Comparison of ENCODE assay signal across 1 cellular context in the genomic region with DNA sequence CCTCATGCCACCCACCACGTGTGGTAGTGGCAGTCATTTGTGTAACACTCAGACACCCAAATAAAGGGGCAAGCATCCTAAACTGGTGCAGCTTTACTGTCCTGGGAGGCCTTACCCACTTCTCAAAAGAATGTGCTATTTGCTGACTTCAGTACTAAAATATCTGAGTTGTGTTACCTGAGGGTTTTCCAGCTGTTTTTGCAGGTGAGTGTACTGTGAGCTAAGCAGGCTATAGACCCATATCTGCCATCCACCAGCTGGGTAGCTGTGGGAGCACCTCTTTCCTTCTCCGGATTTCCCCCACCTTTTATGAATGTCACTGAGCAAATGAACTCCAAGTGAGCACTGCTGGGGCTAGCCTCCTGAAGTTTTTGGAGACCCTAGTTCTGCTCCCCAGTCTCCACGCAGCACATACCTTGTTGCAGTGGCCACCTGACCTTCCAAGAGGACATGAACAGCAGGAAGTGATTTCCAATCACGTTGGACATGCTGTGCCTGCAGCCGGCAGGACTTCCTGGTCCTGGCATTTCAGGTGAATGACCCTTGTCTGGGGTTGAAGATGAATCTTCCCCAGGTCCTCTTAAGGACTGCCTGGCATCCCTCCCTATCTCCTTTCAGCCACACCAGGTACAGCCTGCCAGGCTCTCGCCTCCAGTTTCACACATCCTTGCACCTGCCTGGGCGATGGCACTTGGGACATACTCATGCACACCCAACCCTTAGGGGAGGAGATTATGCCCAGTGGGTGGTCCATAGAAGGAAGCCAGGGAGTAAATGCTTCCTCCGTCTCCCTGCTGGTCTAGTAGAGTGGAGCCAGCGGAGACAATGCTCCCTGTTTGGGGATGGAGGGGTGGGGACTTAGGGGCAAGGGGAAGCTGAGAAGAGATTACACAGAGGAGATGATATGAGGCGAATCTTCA.
TF ChIP-seq lines count a peak whose summit lies in the region.

No MANE protein-coding gene starts in this region.

TF ChIP-seq in GM23338, 12 proteins besides CTCF, POLR2A, EP300 and RAD21 (continued from another document):
- TF ChIP-seq ZNF462 (CRISPR knock-in tag; IDR thresholded peaks at IDR 0.05) (no peak), ZNF114 (CRISPR knock-in tag; IDR thresholded peaks at IDR 0.05) (no peak), NANOG (IDR thresholded peaks at IDR 0.05; ENCODE audit: borderline replicate concordance) (no peak), CREB1 (CRISPR knock-in tag; IDR thresholded peaks at IDR 0.05; ENCODE audit: low read depth) (no peak), STAT1 (IDR thresholded peaks at IDR 0.05; ENCODE audit: unreplicated experiment) (no peak)
- TF ChIP-seq, protein P1, sequence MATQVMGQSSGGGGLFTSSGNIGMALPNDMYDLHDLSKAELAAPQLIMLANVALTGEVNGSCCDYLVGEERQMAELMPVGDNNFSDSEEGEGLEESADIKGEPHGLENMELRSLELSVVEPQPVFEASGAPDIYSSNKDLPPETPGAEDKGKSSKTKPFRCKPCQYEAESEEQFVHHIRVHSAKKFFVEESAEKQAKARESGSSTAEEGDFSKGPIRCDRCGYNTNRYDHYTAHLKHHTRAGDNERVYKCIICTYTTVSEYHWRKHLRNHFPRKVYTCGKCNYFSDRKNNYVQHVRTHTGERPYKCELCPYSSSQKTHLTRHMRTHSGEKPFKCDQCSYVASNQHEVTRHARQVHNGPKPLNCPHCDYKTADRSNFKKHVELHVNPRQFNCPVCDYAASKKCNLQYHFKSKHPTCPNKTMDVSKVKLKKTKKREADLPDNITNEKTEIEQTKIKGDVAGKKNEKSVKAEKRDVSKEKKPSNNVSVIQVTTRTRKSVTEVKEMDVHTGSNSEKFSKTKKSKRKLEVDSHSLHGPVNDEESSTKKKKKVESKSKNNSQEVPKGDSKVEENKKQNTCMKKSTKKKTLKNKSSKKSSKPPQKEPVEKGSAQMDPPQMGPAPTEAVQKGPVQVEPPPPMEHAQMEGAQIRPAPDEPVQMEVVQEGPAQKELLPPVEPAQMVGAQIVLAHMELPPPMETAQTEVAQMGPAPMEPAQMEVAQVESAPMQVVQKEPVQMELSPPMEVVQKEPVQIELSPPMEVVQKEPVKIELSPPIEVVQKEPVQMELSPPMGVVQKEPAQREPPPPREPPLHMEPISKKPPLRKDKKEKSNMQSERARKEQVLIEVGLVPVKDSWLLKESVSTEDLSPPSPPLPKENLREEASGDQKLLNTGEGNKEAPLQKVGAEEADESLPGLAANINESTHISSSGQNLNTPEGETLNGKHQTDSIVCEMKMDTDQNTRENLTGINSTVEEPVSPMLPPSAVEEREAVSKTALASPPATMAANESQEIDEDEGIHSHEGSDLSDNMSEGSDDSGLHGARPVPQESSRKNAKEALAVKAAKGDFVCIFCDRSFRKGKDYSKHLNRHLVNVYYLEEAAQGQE (IDR thresholded peaks at IDR 0.05; ENCODE audit: unreplicated experiment): no peak
